Comparison of ENCODE assay signal across 8 cellular contexts in genomic region chr12:95858451-95859343, GRCh38. TPM values are rescaled to one million over a fixed set of nuclear protein-coding genes. Genes with fewer than 3 reads are reported as not detected.
DNase-seq lines count a peak whose midpoint lies in the region; ATAC-seq and TF ChIP-seq lines count a peak whose summit lies in the region.

Gene SNRPF, plus strand, starts transcription at chr12:95858952. Its CDS starts 122 bp downstream, at chr12:95859074.

- peak; percentile 76 for TF ChIP-seq POLR2A in GM18951 (IDR thresholded peaks at IDR 0.05; ENCODE audit: extremely low read depth, insufficient read depth, insufficient read length)

- peaks cover 25% of the 10 kb centered on the region for H3K36me3 ChIP-seq in smooth muscle cell (ENCODE audit: low read depth)

- peaks cover 4% of the 10 kb centered on the region for H4K20me1 ChIP-seq in smooth muscle cell (ENCODE audit: low read depth)

- peak; percentile 8 for TF ChIP-seq CTCF in AG09319 (IDR thresholded peaks at IDR 0.05; ENCODE audit: low read depth, low read length)
- no peak for TF ChIP-seq CTCF in WI38 (IDR thresholded peaks at IDR 0.05; ENCODE audit: low read depth, low read length)
- peak; percentile 17 for TF ChIP-seq CTCF in cardiac fibroblast (IDR thresholded peaks at IDR 0.05; ENCODE audit: low read depth, low read length)
- TF ChIP-seq CTCF in smooth muscle cell (IDR thresholded peaks at IDR 0.05; ENCODE audit: borderline replicate concordance, insufficient read depth, poor library complexity, severe bottlenecking), result no peak

- H3K4me3 ChIP-seq in WI38 (ENCODE audit: low read depth, low read length), result peak within 1 kb of the TSS; percentile 86
- peak within 1 kb of the TSS; percentile 74 to 84 for H3K4me3 ChIP-seq in cardiac fibroblast (replicated peaks in 1 of 2; ENCODE audit: low read depth in 2 of 2, low read length in 2 of 2)
- H3K4me3 ChIP-seq in smooth muscle cell, result peak within 1 kb of the TSS; percentile 82

- peaks cover 46% of the 10 kb centered on the region for H3K79me2 ChIP-seq in smooth muscle cell (ENCODE audit: low read depth)

- peak within 1 kb of the TSS; percentile 86 for H3K27ac ChIP-seq in smooth muscle cell (ENCODE audit: low read depth)

- H2AFZ ChIP-seq in smooth muscle cell (ENCODE audit: low read depth), result peak within 1 kb of the TSS; percentile 95

- peak within 1 kb of the TSS; percentile 88 for H3K9ac ChIP-seq in smooth muscle cell (ENCODE audit: low read depth)

- H3K4me2 ChIP-seq in smooth muscle cell, result peak within 1 kb of the TSS; percentile 94

- DNase-seq in AG09319 (ENCODE audit: extremely low read depth, low read depth), result peak; percentile 90
- peak; percentile 97 for DNase-seq in NCI-H2227 treated with DMSO at 0.1 percent for 48 hours (lab: John Stamatoyannopoulos, UW)
- peak; percentile 98 for DNase-seq in cardiac fibroblast (ENCODE audit: low read depth in 2 of 2)
- peak; percentile 100 for DNase-seq in iPS-NIHi7 (ENCODE audit: extremely low spot score)
- peak; percentile 77 for DNase-seq in smooth muscle cell (lab: John Stamatoyannopoulos, UW; ENCODE audit: unreplicated experiment)

- peaks cover 3% of the 10 kb centered on the region for H3K4me1 ChIP-seq in smooth muscle cell (ENCODE audit: low read depth)

- 3% methylated on average over 54 of the region's 54 CpGs for WGBS in smooth muscle cell (ENCODE audit: low lambda C conversion rate)

- H3K9me3 ChIP-seq in smooth muscle cell (replicated peaks; ENCODE audit: low read depth), result no peaks in the 10 kb centered on the region

- in situ Hi-C loops in GM18951 (cut with MboI; ENCODE audit: low sequenced_read_pairs, unreplicated experiment), result no loop called here

- no peaks in the 10 kb centered on the region for H3K27me3 ChIP-seq in smooth muscle cell (ENCODE audit: low read depth)

- no peaks in the 10 kb centered on the region for H3F3A ChIP-seq in smooth muscle cell (ENCODE audit: low read depth)

- peak; percentile 100 for ATAC-seq in HG03175 (IDR thresholded peaks at IDR 0.05; ENCODE audit: unreplicated experiment)

RNA-seq across cellular contexts. Expression of gene SNRPF, which starts in this region (rescaled TPM):
- total RNA-seq in smooth muscle cell, result 16.7 and 28.9 TPM in 2 replicates
- 56.1 and 57.4 TPM in 2 replicates for polyA plus RNA-seq in smooth muscle cell

Comparison
In these comparisons a context has a peak if more than half of its experiments do, and no peak if none do; other contexts are left out.
1. Peak in every context shown above with its lines: DNase-seq, ATAC-seq, H3K4me3 ChIP-seq and H3K27ac ChIP-seq.
2. CTCF ChIP-seq: peak in AG09319 (single experiment) and cardiac fibroblast (single experiment); none in WI38 (single experiment) and smooth muscle cell (single experiment).